In the genomic region with DNA sequence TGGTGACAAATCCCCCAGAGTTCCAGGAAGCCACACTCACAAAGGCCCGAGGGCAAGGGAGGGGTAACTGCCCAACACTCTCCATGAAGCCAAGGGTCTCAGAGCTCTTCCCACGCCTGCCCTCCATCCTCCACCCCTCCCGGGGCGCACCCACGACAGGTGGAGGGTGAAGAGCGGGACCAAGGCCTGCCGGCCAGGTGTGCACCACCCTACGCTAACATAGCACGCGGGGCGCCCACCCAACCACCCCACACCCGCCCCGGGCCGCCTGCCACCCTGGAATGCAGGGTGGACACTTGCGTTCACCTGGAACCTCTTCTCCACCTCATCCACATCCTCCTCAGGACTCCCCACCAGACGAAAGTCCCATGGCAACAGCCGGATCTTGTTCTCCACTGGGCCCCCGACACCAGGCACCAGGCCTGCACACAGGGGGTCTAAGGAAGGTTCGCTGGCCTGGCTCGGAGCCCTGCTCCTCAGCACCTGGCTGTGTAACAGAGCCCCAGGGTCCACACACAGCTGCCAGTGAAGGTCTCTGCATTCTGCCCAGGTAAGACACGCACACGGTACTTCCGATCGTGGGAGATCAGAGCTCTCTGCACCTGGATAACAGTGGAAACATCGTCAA, we compare ENCODE assay signal across 20 cellular contexts.
"Had no signal": no experiment of that assay in that cellular context is flagged by ENCODE, and none has a peak within 500 bp of the region (broad histone marks: within the 10 kb centered on the region; RNA-seq: fewer than 3 reads in every experiment).

No MANE protein-coding gene starts in this region.

- H3K27ac Mint-ChIP-seq: activated CD4-positive, alpha-beta memory T cell treated with anti-CD3 and anti-CD28 coated beads for 36 hours; activated CD4-positive, alpha-beta T cell treated with anti-CD3 and anti-CD28 coated beads for 36 hours; activated CD8-positive, alpha-beta memory T cell treated with anti-CD3 and anti-CD28 coated beads, Interleukin-2, amount 10 ng/mL, durations not matched to agents 7 days and 5 days; activated naive CD8-positive, alpha-beta T cell; progenitor cell of endocrine pancreas; T-helper 17 cell had no signal

- H3K9me3 Mint-ChIP-seq: activated T-cell treated with anti-CD3 and anti-CD28 coated beads, Interleukin-2, amount 50 U/mL, for 4 hours had no signal

- H3K4me3 Mint-ChIP-seq: activated CD4-positive, alpha-beta memory T cell treated with anti-CD3 and anti-CD28 coated beads for 36 hours; activated CD4-positive, alpha-beta T cell treated with anti-CD3 and anti-CD28 coated beads for 36 hours; activated CD8-positive, alpha-beta memory T cell treated with anti-CD3 and anti-CD28 coated beads, Interleukin-2, amount 10 ng/mL, durations not matched to agents 7 days and 5 days; activated naive CD8-positive, alpha-beta T cell; activated T-cell treated with anti-CD3 and anti-CD28 coated beads, Interleukin-2, amount 50 U/mL, for 4 hours; T-helper 17 cell had no signal

- H3K27me3 ChIP-seq: gastroesophageal sphincter, right lobe of liver, stomach, testis, uterus had no signal

- H3K36me3 ChIP-seq: right lobe of liver, uterus had no signal

- H3K9me3 ChIP-seq: right lobe of liver, testis, uterus had no signal

- H3K4me1 ChIP-seq: right lobe of liver had no signal

- H3K4me2 ChIP-seq: smooth muscle cell had no signal

- ATAC-seq: activated CD4-positive, alpha-beta T cell treated with anti-CD3 and anti-CD28 coated beads for 36 hours; activated CD8-positive, alpha-beta memory T cell treated with anti-CD3 and anti-CD28 coated beads, Interleukin-2, amount 10 ng/mL, durations not matched to agents 7 days and 5 days; activated T-cell treated with anti-CD3 and anti-CD28 coated beads, Interleukin-2, amount 50 U/mL, for 4 hours; gastroesophageal sphincter; left lobe of liver; mucosa of descending colon; naive thymus-derived CD4-positive, alpha-beta T cell; T-helper 17 cell had no signal

- H3K4me3 ChIP-seq: gastroesophageal sphincter, mucosa of descending colon, right lobe of liver, smooth muscle cell, stomach, testis, uterus had no signal

- H3K27ac ChIP-seq: gastroesophageal sphincter, right lobe of liver, stomach, testis, uterus, WERI-Rb-1 had no signal

- H3K4me1 Mint-ChIP-seq: activated CD4-positive, alpha-beta T cell treated with anti-CD3 and anti-CD28 coated beads for 36 hours; activated CD8-positive, alpha-beta memory T cell treated with anti-CD3 and anti-CD28 coated beads, Interleukin-2, amount 10 ng/mL, durations not matched to agents 7 days and 5 days had no signal

- DNase-seq: activated CD4-positive, alpha-beta memory T cell treated with anti-CD3 and anti-CD28 coated beads for 36 hours; activated CD4-positive, alpha-beta T cell treated with anti-CD3 and anti-CD28 coated beads for 36 hours; activated CD8-positive, alpha-beta memory T cell treated with anti-CD3 and anti-CD28 coated beads, Interleukin-2, amount 10 ng/mL, durations not matched to agents 7 days and 5 days; activated gamma-delta T cell; activated T-cell treated with anti-CD3 and anti-CD28 coated beads, Interleukin-2, amount 50 U/mL, for 4 hours; anterior cingulate cortex; dermis blood vessel endothelial cell; mucosa of descending colon; naive thymus-derived CD4-positive, alpha-beta T cell; stomach; T-helper 17 cell; testis; uterus; WERI-Rb-1 had no signal

- H3K27me3 Mint-ChIP-seq: activated CD4-positive, alpha-beta memory T cell treated with anti-CD3 and anti-CD28 coated beads for 36 hours; activated CD4-positive, alpha-beta T cell treated with anti-CD3 and anti-CD28 coated beads for 36 hours; activated CD8-positive, alpha-beta memory T cell treated with anti-CD3 and anti-CD28 coated beads, Interleukin-2, amount 10 ng/mL, durations not matched to agents 7 days and 5 days; activated naive CD8-positive, alpha-beta T cell; naive thymus-derived CD4-positive, alpha-beta T cell; progenitor cell of endocrine pancreas; T-helper 17 cell had no signal
